In genomic region chr2:4246364-4247131, GRCh38 we compare ENCODE assay signal across 28 cellular contexts.
DNase-seq lines count a peak whose midpoint lies in the region; ATAC-seq and TF ChIP-seq lines count a peak whose summit lies in the region.
"Had no signal": no experiment of that assay in that cellular context is flagged by ENCODE, and none has a peak within 500 bp of the region (broad histone marks: within the 10 kb centered on the region; RNA-seq: fewer than 3 reads in every experiment).

No MANE protein-coding gene starts in this region.

- H3K4me1 Mint-ChIP-seq in activated CD8-positive, alpha-beta T cell treated with anti-CD3 and anti-CD28 coated beads for 36 hours (ENCODE audit: low read depth), result no peaks in the 10 kb centered on the region
- H3K4me1 Mint-ChIP-seq: activated naive CD8-positive, alpha-beta T cell treated with anti-CD3 and anti-CD28 coated beads, Interleukin-2, amount 10 ng/mL, durations not matched to agents 7 days and 5 days; CD14-positive monocyte had no signal

- H3K4me3 ChIP-seq in H7 (ENCODE audit: insufficient read depth, low read depth, low read length), result no peak overlapping the region
- H3K4me3 ChIP-seq: coronary artery, GM12878, SK-N-MC had no signal

- H3K36me3 Mint-ChIP-seq in activated CD8-positive, alpha-beta T cell treated with anti-CD3 and anti-CD28 coated beads for 36 hours (ENCODE audit: low read depth), result no peaks in the 10 kb centered on the region
- H3K36me3 Mint-ChIP-seq: activated CD4-positive, alpha-beta memory T cell treated with anti-CD3 and anti-CD28 coated beads for 36 hours; activated naive CD8-positive, alpha-beta T cell treated with anti-CD3 and anti-CD28 coated beads, Interleukin-2, amount 10 ng/mL, durations not matched to agents 7 days and 5 days; CD14-positive monocyte; type B pancreatic cell had no signal

- intact Hi-C loops in activated CD8-positive, alpha-beta T cell treated with anti-CD3 and anti-CD28 coated beads for 36 hours (cut with micrococcal nuclease), result no loop called here

- TF ChIP-seq CTCF in C4-2B (conservative IDR thresholded peaks at IDR 0.05), result no peak
- TF ChIP-seq CTCF in activated CD8-positive, alpha-beta T cell treated with anti-CD3 and anti-CD28 coated beads for 36 hours (IDR thresholded peaks at IDR 0.05), result no peak

- DNase-seq in H7, result peak; percentile 26
- DNase-seq in NCI-H748 (lab: John Stamatoyannopoulos, UW; ENCODE audit: unreplicated experiment), result peak; percentile 74
- peak; percentile 29 for DNase-seq in left kidney (ENCODE audit: low read depth, low spot score)
- DNase-seq in Ammon's horn (ENCODE audit: low spot score), result no peak
- no peak for DNase-seq in activated CD8-positive, alpha-beta T cell treated with anti-CD3 and anti-CD28 coated beads for 36 hours
- no peak for DNase-seq in GM19240 (ENCODE audit: insufficient read length, low spot score)
- DNase-seq: activated CD4-positive, alpha-beta memory T cell treated with anti-CD3 and anti-CD28 coated beads for 36 hours; activated naive CD8-positive, alpha-beta T cell treated with anti-CD3 and anti-CD28 coated beads, Interleukin-2, amount 10 ng/mL, durations not matched to agents 7 days and 5 days; Calu3; effector memory CD4-positive, alpha-beta T cell; GOT3; head of caudate nucleus; left cardiac atrium; mammary epithelial cell; NCI-H2107; NCI-H524 treated with DMSO at 0.1 percent for 48 hours; posterior cingulate gyrus; stimulated activated CD4-positive, alpha-beta T cell treated with anti-CD3 and anti-CD28 coated beads, Interleukin-12 subunit alpha, Interleukin-12 subunit beta, amount 100 ng/mL, for 4 hours; stimulated activated CD4-positive, alpha-beta T cell treated with anti-CD3 and anti-CD28 coated beads, Interleukin-4, amount 100 ng/mL, for 1 hour had no signal

- CTCF ChIA-PET in activated CD8-positive, alpha-beta T cell treated with anti-CD3 and anti-CD28 coated beads for 36 hours (lab: Charles Lee), result no interaction called here

- no peak overlapping the region for H3K4me3 Mint-ChIP-seq in activated CD8-positive, alpha-beta T cell treated with anti-CD3 and anti-CD28 coated beads for 36 hours
- H3K4me3 Mint-ChIP-seq: activated CD4-positive, alpha-beta memory T cell treated with anti-CD3 and anti-CD28 coated beads for 36 hours; activated naive CD8-positive, alpha-beta T cell treated with anti-CD3 and anti-CD28 coated beads, Interleukin-2, amount 10 ng/mL, durations not matched to agents 7 days and 5 days; CD14-positive monocyte; neural crest cell; type B pancreatic cell had no signal

- peaks cover 3% of the 10 kb centered on the region for H3K27me3 ChIP-seq in H7 (ENCODE audit: control insufficient read depth, insufficient read depth, low read length)

- no peak for ATAC-seq in activated CD8-positive, alpha-beta T cell treated with anti-CD3 and anti-CD28 coated beads for 36 hours
- ATAC-seq: GM12878, left cardiac atrium, sciatic nerve had no signal

- H3K36me3 ChIP-seq in H7 (replicated peaks; ENCODE audit: control insufficient read depth, insufficient read depth, low read length), result no peaks in the 10 kb centered on the region

- H3K27ac Mint-ChIP-seq in activated CD8-positive, alpha-beta T cell treated with anti-CD3 and anti-CD28 coated beads for 36 hours, result no peak overlapping the region
- H3K27ac Mint-ChIP-seq: activated CD4-positive, alpha-beta memory T cell treated with anti-CD3 and anti-CD28 coated beads for 36 hours; activated naive CD8-positive, alpha-beta T cell treated with anti-CD3 and anti-CD28 coated beads, Interleukin-2, amount 10 ng/mL, durations not matched to agents 7 days and 5 days; activated T-helper 2 cell treated with anti-CD3 and anti-CD28 coated beads, Interferon-gamma antibody, Interleukin-2, Interleukin-4, amounts not matched to agents 10 μg/mL and 5 μg/mL and 100 μg/mL, durations not matched to agents 14 hours and 24 hours and 36 hours; CD14-positive monocyte; type B pancreatic cell had no signal

- H3K27me3 Mint-ChIP-seq in activated CD8-positive, alpha-beta T cell treated with anti-CD3 and anti-CD28 coated beads for 36 hours, result no peaks in the 10 kb centered on the region
- H3K27me3 Mint-ChIP-seq: activated CD4-positive, alpha-beta memory T cell treated with anti-CD3 and anti-CD28 coated beads for 36 hours; activated naive CD8-positive, alpha-beta T cell treated with anti-CD3 and anti-CD28 coated beads, Interleukin-2, amount 10 ng/mL, durations not matched to agents 7 days and 5 days had no signal

- peaks cover 17% of the 10 kb centered on the region for H3K9me3 Mint-ChIP-seq in activated CD8-positive, alpha-beta T cell treated with anti-CD3 and anti-CD28 coated beads for 36 hours
- H3K9me3 Mint-ChIP-seq: type B pancreatic cell had no signal

- H3K27ac ChIP-seq in C4-2B, result peak overlapping the region; percentile 97
- H3K27ac ChIP-seq: coronary artery, SK-N-MC had no signal

- POLR2A ChIA-PET in activated CD8-positive, alpha-beta T cell treated with anti-CD3 and anti-CD28 coated beads for 36 hours (lab: Charles Lee), result no interaction called here

Comparison
In these comparisons a context has a peak if more than half of its experiments do, and no peak if none do; other contexts are left out.
1. DNase-seq: peak in H7 (single experiment), NCI-H748 (single experiment) and left kidney (single experiment); none in Ammon's horn (single experiment), activated CD8-positive, alpha-beta T cell treated with anti-CD3 and anti-CD28 coated beads for 36 hours (single experiment) and GM19240 (single experiment).